In the genomic region with DNA sequence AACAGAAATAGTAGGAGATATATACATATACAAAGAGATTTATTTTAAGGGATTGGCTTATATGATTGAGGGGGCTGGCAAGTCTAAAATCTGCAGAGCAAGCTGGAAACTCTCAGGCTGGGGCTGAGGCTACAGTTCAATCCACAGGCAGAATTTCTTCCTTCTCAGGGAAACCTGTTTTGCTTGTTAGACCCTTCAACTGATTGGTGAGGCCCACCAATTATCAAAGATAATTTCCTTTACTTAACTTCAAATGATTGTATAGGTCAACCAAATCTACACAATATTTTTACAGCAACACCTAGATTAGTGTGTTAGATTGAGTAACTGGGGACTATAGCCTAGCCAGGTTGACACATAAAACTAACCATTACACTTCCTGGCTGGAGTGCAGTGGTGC, we compare ENCODE assay signal across 2 cellular contexts.
TF ChIP-seq lines count a peak whose summit lies in the region.

No MANE protein-coding gene starts in this region.

TF ChIP-seq in HEK293, 187 proteins besides CTCF, POLR2A, EP300 and RAD21:
- TF ChIP-seq, protein P1, sequence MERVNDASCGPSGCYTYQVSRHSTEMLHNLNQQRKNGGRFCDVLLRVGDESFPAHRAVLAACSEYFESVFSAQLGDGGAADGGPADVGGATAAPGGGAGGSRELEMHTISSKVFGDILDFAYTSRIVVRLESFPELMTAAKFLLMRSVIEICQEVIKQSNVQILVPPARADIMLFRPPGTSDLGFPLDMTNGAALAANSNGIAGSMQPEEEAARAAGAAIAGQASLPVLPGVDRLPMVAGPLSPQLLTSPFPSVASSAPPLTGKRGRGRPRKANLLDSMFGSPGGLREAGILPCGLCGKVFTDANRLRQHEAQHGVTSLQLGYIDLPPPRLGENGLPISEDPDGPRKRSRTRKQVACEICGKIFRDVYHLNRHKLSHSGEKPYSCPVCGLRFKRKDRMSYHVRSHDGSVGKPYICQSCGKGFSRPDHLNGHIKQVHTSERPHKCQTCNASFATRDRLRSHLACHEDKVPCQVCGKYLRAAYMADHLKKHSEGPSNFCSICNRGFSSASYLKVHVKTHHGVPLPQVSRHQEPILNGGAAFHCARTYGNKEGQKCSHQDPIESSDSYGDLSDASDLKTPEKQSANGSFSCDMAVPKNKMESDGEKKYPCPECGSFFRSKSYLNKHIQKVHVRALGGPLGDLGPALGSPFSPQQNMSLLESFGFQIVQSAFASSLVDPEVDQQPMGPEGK (tag by site-specific recombination; IDR thresholded peaks at IDR 0.05): no peak
- peak; percentile 95 for TF ChIP-seq ZNF10 (tag by site-specific recombination; IDR thresholded peaks at IDR 0.05)
TF ChIP-seq in HEK293: peak in this region for 1.

TF ChIP-seq in K562, 482 proteins besides CTCF, POLR2A, EP300 and RAD21:
- TF ChIP-seq ZNF134 (CRISPR knock-in tag; conservative IDR thresholded peaks at IDR 0.05) (peak; percentile 92), MYNN (IDR thresholded peaks at IDR 0.05) (no peak), MYNN (CRISPR knock-in tag; IDR thresholded peaks at IDR 0.05) (no peak)
TF ChIP-seq in K562: peak in this region for 1.
